ENCODE assay signal across 14 cellular contexts in genomic region chr3:17158941-17159682, GRCh38.
DNase-seq lines count a peak whose midpoint lies in the region; ATAC-seq and TF ChIP-seq lines count a peak whose summit lies in the region.
"Had no signal": no experiment of that assay in that cellular context is flagged by ENCODE, and none has a peak within 500 bp of the region (broad histone marks: within the 10 kb centered on the region; RNA-seq: fewer than 3 reads in every experiment).

No MANE protein-coding gene starts in this region.

- H3K36me3 ChIP-seq in mammary epithelial cell (ENCODE audit: insufficient read depth, low read length) (no peaks in the 10 kb centered on the region), neuronal stem cell (replicated peaks in 1 of 2; ENCODE audit: control insufficient read depth in 2 of 2, insufficient read depth in 2 of 2, low read length in 2 of 2) (peaks cover 4 to 27% of the 10 kb centered on the region in 2 donors)

- H3K4me3 ChIP-seq in mammary epithelial cell (replicated peaks in 1 of 3; ENCODE audit: insufficient read depth in 1 of 3, low read depth in 2 of 3, low read length in 3 of 3) (no peak overlapping the region), neuronal stem cell (ENCODE audit: low read length in 2 of 2) (no peak overlapping the region)
- H3K4me3 ChIP-seq: A549, upper lobe of left lung had no signal

- peak; percentile 19 for DNase-seq in T-helper 2 cell treated with Interferon-gamma antibody and Interleukin-4, amounts not matched to agents 5 μg/mL and 100 μg/mL, for 36 hours (ENCODE audit: low spot score)
- DNase-seq in T-helper 2 cell (no peak), NCI-H69 (lab: John Stamatoyannopoulos, UW) (peak; percentile 34), mammary epithelial cell (peak; percentile 32), neuronal stem cell (ENCODE audit: low spot score) (no peak), AML-193 (lab: John Stamatoyannopoulos, UW) (no peak), posterior vena cava (ENCODE audit: low spot score) (no peak)
- DNase-seq: COR-L47, mesenchymal stem cell, NCI-H1105 treated with DMSO at 0.1 percent for 48 hours, NCI-H526, upper lobe of left lung had no signal

- no TSS peak for BruUV-seq in mammary epithelial cell (replicated peaks; lab: Mats Ljungman, UMichigan)

- H3K4me3 Mint-ChIP-seq in T-helper 2 cell treated with Interferon-gamma antibody and Interleukin-4, amounts not matched to agents 5 μg/mL and 100 μg/mL, for 36 hours = no peak overlapping the region

- no peaks in the 10 kb centered on the region for H4K20me1 ChIP-seq in mammary epithelial cell (ENCODE audit: insufficient read depth, low read length)

- no peak overlapping the region for H2BK12ac ChIP-seq in neuronal stem cell (ENCODE audit: low read length)

- no peaks in the 10 kb centered on the region for H3K79me1 ChIP-seq in neuronal stem cell (ENCODE audit: low read depth, low read length)

- H3K9me3 Mint-ChIP-seq in T-helper 2 cell treated with Interferon-gamma antibody and Interleukin-4, amounts not matched to agents 5 μg/mL and 100 μg/mL, for 36 hours = no peaks in the 10 kb centered on the region

- no peak overlapping the region for H3K9ac ChIP-seq in mammary epithelial cell (ENCODE audit: insufficient read depth, low read length)
- H3K9ac ChIP-seq in neuronal stem cell (ENCODE audit: low read depth, low read length, poor library complexity) = no peak overlapping the region

- H3K4ac ChIP-seq in neuronal stem cell (ENCODE audit: low read length) = no peak overlapping the region

- no peak overlapping the region for H3K4me2 ChIP-seq in mammary epithelial cell (ENCODE audit: insufficient read depth, low read depth, low read length)
- H3K4me2 ChIP-seq in neuronal stem cell (ENCODE audit: insufficient read depth, low read length, poor library complexity, severe bottlenecking) = no peak overlapping the region
- H3K4me2 ChIP-seq: A549 had no signal

- no peak overlapping the region for H3K27ac Mint-ChIP-seq in T-helper 2 cell treated with Interferon-gamma antibody and Interleukin-4, amounts not matched to agents 5 μg/mL and 100 μg/mL, for 36 hours

- intact Hi-C loops in mammary epithelial cell (cut with micrococcal nuclease) = no loop called here
- intact Hi-C loops in posterior vena cava (cut with DNase I) = no loop called here

- no peaks in the 10 kb centered on the region for H3K27me3 ChIP-seq in mammary epithelial cell (ENCODE audit: insufficient read depth, low read length)
- no peaks in the 10 kb centered on the region for H3K27me3 ChIP-seq in neuronal stem cell (ENCODE audit: control insufficient read depth in 3 of 3, insufficient read depth in 3 of 3, low read depth in 1 of 3, low read length in 3 of 3)
- H3K27me3 ChIP-seq: upper lobe of left lung had no signal

- H4K91ac ChIP-seq in neuronal stem cell (ENCODE audit: low read depth, low read length, poor library complexity) = no peak overlapping the region

- H3K27ac ChIP-seq in mammary epithelial cell (ENCODE audit: insufficient read depth, low read depth, low read length) = no peak overlapping the region
- H3K27ac ChIP-seq in neuronal stem cell (replicated peaks; ENCODE audit: low read length) = no peak overlapping the region
- H3K27ac ChIP-seq: A549, upper lobe of left lung had no signal

- peaks cover 29% of the 10 kb centered on the region for H3K36me3 Mint-ChIP-seq in T-helper 2 cell treated with Interferon-gamma antibody and Interleukin-4, amounts not matched to agents 5 μg/mL and 100 μg/mL, for 36 hours (ENCODE audit: low read depth)

- H3K14ac ChIP-seq in neuronal stem cell (ENCODE audit: low read length) = no peak overlapping the region

- no peak for ATAC-seq in esophagus mucosa
- ATAC-seq: A549 had no signal

- no peak overlapping the region for H4K8ac ChIP-seq in neuronal stem cell (ENCODE audit: low read depth, low read length)

- H3K4me1 Mint-ChIP-seq in T-helper 2 cell treated with Interferon-gamma antibody and Interleukin-4, amounts not matched to agents 5 μg/mL and 100 μg/mL, for 36 hours (ENCODE audit: low read depth) = peaks cover 12% of the 10 kb centered on the region

- H3K4me1 ChIP-seq in mammary epithelial cell (ENCODE audit: insufficient read depth, low read length) (no peaks in the 10 kb centered on the region), neuronal stem cell (ENCODE audit: control insufficient read depth in 2 of 2, insufficient read depth in 1 of 2, low read depth in 1 of 2, low read length in 2 of 2) (no peaks in the 10 kb centered on the region)
- H3K4me1 ChIP-seq: A549, upper lobe of left lung had no signal

- no peak overlapping the region for H2BK120ac ChIP-seq in neuronal stem cell (ENCODE audit: low read depth, low read length)

- H2BK15ac ChIP-seq in neuronal stem cell (ENCODE audit: low read length) = no peak overlapping the region

- H3K79me2 ChIP-seq in mammary epithelial cell (ENCODE audit: insufficient read depth, low read length) = no peaks in the 10 kb centered on the region

- no peak for TF ChIP-seq CTCF in mammary epithelial cell (conservative IDR thresholded peaks at IDR 0.05 in 1 of 2, IDR thresholded peaks at IDR 0.05 in 1 of 2; ENCODE audit: extremely low read depth in 1 of 2, insufficient read depth in 1 of 2, low read depth in 1 of 2, low read length in 2 of 2)

- CTCF ChIA-PET in mammary epithelial cell (lab: Charles Lee; ENCODE audit: low non-redundant PET) = no interaction called here

- peak overlapping the region; percentile 10 for H2BK5ac ChIP-seq in neuronal stem cell (ENCODE audit: low read length)

- H3K23ac ChIP-seq in neuronal stem cell (ENCODE audit: low read depth, low read length, poor library complexity) = peak overlapping the region; percentile 47

- H2AK5ac ChIP-seq in neuronal stem cell (ENCODE audit: low read depth, low read length) = no peak overlapping the region

- H3K9me3 ChIP-seq in mammary epithelial cell (replicated peaks; ENCODE audit: insufficient read depth, low read length) (no peaks in the 10 kb centered on the region), neuronal stem cell (replicated peaks in 1 of 2; ENCODE audit: control insufficient read depth in 2 of 2, insufficient read depth in 1 of 2, low read depth in 1 of 2, low read length in 2 of 2) (no peaks in the 10 kb centered on the region)
- H3K9me3 ChIP-seq: A549 had no signal

- dilution Hi-C loops in mammary epithelial cell (cut with HindIII; ENCODE audit: low sequenced_read_pairs) = no loop called here

- no peaks in the 10 kb centered on the region for H3K27me3 Mint-ChIP-seq in T-helper 2 cell treated with Interferon-gamma antibody and Interleukin-4, amounts not matched to agents 5 μg/mL and 100 μg/mL, for 36 hours (ENCODE audit: low read depth)

- no peak overlapping the region for H3K18ac ChIP-seq in neuronal stem cell (ENCODE audit: low read length)

- WGBS in mammary epithelial cell (ENCODE audit: low coverage, missing lambda C conversion rate) = 98% methylated on average over 7 of the region's 8 CpGs
- WGBS in neuronal stem cell (ENCODE audit: extremely low coverage in 2 of 2, insufficient read length in 2 of 2, insufficient replicate concordance in 1 of 2), 2 donors = no CpG with 5 or more reads among the region's 8 CpGs

- in situ Hi-C loops in mammary epithelial cell (cut with MboI; ENCODE audit: low sequenced_read_pairs in 2 of 2) = no loop called here

- H2AFZ ChIP-seq in mammary epithelial cell (ENCODE audit: low read depth, low read length) (no peak overlapping the region), neuronal stem cell (ENCODE audit: low read length) (no peak overlapping the region)

Comparison
In these comparisons a context has a peak if more than half of its experiments do, and no peak if none do; other contexts are left out.
1. DNase-seq: peak in T-helper 2 cell treated with Interferon-gamma antibody and Interleukin-4, amounts not matched to agents 5 μg/mL and 100 μg/mL, for 36 hours (single experiment), NCI-H69 (single experiment) and mammary epithelial cell (single experiment); none in T-helper 2 cell (0 of 5), neuronal stem cell (single experiment), AML-193 (0 of 2) and posterior vena cava (single experiment).